1 cellular context compared by ENCODE assay signal in genomic region chr19:43639507-43640423, GRCh38.
TF ChIP-seq lines count a peak whose summit lies in the region.

Gene CADM4, minus strand, starts transcription at chr19:43639850. Its CDS starts 60 bp downstream, at chr19:43639790.

TF ChIP-seq in WTC11, 78 proteins besides CTCF, POLR2A, EP300 and RAD21 (continued from another document):
- TF ChIP-seq ARID4B (CRISPR knock-in tag; IDR thresholded peaks at IDR 0.05; ENCODE audit: borderline replicate concordance): no peak
TF ChIP-seq in WTC11: peak in this region for 7.
